In genomic region chr11:119389611-119390254, GRCh38 we compare ENCODE assay signal across 8 cellular contexts. TPM values are rescaled to one million over a fixed set of nuclear protein-coding genes. Genes with fewer than 3 reads are reported as not detected.
DNase-seq lines count a peak whose midpoint lies in the region; ATAC-seq and TF ChIP-seq lines count a peak whose summit lies in the region.
"Had no signal": no experiment of that assay in that cellular context is flagged by ENCODE, and none has a peak within 500 bp of the region (broad histone marks: within the 10 kb centered on the region; RNA-seq: fewer than 3 reads in every experiment).

No MANE protein-coding gene starts in this region.

- no peaks in the 10 kb centered on the region for H3F3A ChIP-seq in GM23248 (ENCODE audit: insufficient read depth)
- H3F3A ChIP-seq in PC-9 (ENCODE audit: insufficient read depth, low read depth) = peaks cover 7% of the 10 kb centered on the region

- H2AFZ ChIP-seq in GM23248 (no peak overlapping the region), PC-9 (no peak overlapping the region)

- H3K79me2 ChIP-seq in GM23248 (ENCODE audit: insufficient read depth) = no peaks in the 10 kb centered on the region
- no peaks in the 10 kb centered on the region for H3K79me2 ChIP-seq in PC-9 (ENCODE audit: low read depth)

- in situ Hi-C loops in GM23248 (cut with MboI) = no loop called here

- CTCF ChIA-PET in PC-9 (lab: Charles Lee) = no interaction called here

- no peak overlapping the region for H3K4me2 ChIP-seq in GM23248 (ENCODE audit: unreplicated experiment)
- H3K4me2 ChIP-seq in PC-9 = no peak overlapping the region

- DNase-seq in DMS53 treated with DMSO at 0.1 percent for 48 hours (lab: John Stamatoyannopoulos, UW; ENCODE audit: unreplicated experiment) = peak; percentile 76
- peak; percentile 22 for DNase-seq in GM23248
- DNase-seq in PC-9 = no peak
- peak in 1 of 2 donors; percentile 26 for DNase-seq in left colon
- DNase-seq in UCSD-AML1 (lab: John Stamatoyannopoulos, UW; ENCODE audit: unreplicated experiment) = no peak
- DNase-seq in left lung = no peak
- DNase-seq in Right ventricle myocardium inferior (ENCODE audit: missing footprints) = no peak

- peak; percentile 64 for ATAC-seq in left colon
- ATAC-seq in left lung = no peak
- no peak for ATAC-seq in Right ventricle myocardium inferior

- H3K4me1 ChIP-seq in GM23248 (ENCODE audit: insufficient read depth) = no peaks in the 10 kb centered on the region
- H3K4me1 ChIP-seq in PC-9 (replicated peaks; ENCODE audit: insufficient read depth) = no peaks in the 10 kb centered on the region
- no peaks in the 10 kb centered on the region for H3K4me1 ChIP-seq in left lung

- H3K27me3 ChIP-seq in GM23248 (replicated peaks; ENCODE audit: insufficient read depth) (peaks cover 4% of the 10 kb centered on the region; the same call in 1 of the 2 replicates), PC-9 (ENCODE audit: insufficient read depth, low read depth) (no peaks in the 10 kb centered on the region), left lung (peaks cover 0 to 3% of the 10 kb centered on the region in 2 donors)

- H3K4me3 ChIP-seq in GM23248 (no peak overlapping the region), PC-9 (no peak overlapping the region), left lung (no peak overlapping the region)

- TF ChIP-seq CTCF in PC-9 (conservative IDR thresholded peaks at IDR 0.05) (peak; percentile 46), left lung (IDR thresholded peaks at IDR 0.05) (no peak)

- no peaks in the 10 kb centered on the region for H3K9me2 ChIP-seq in GM23248 (ENCODE audit: insufficient read depth)
- no peaks in the 10 kb centered on the region for H3K9me2 ChIP-seq in PC-9 (ENCODE audit: insufficient read depth)

- no peak overlapping the region for H3K9ac ChIP-seq in GM23248

- 74% methylated on average over 5 of the region's 5 CpGs for WGBS in GM23248 (ENCODE audit: low coverage in 1 of 2, low lambda C conversion rate in 2 of 2, missing lambda C conversion rate in 2 of 2), 2 experiments

- H3K27ac ChIP-seq in GM23248 (no peak overlapping the region), PC-9 (no peak overlapping the region), left lung (no peak overlapping the region)

- no peaks in the 10 kb centered on the region for H3K36me3 ChIP-seq in GM23248 (ENCODE audit: low read depth)
- no peaks in the 10 kb centered on the region for H3K36me3 ChIP-seq in PC-9 (ENCODE audit: low read depth)
- no peaks in the 10 kb centered on the region for H3K36me3 ChIP-seq in left lung

- POLR2A ChIA-PET in PC-9 (lab: Charles Lee; ENCODE audit: unreplicated experiment) = no interaction called here

- BruUV-seq in PC-9 (replicated peaks; lab: Mats Ljungman, UMichigan) = no TSS peak

- H3K9me3 ChIP-seq in GM23248 (ENCODE audit: low read depth) (no peaks in the 10 kb centered on the region), PC-9 (ENCODE audit: insufficient read depth, low read depth) (no peaks in the 10 kb centered on the region), left lung (no peaks in the 10 kb centered on the region)

- no peaks in the 10 kb centered on the region for H4K20me1 ChIP-seq in GM23248 (ENCODE audit: insufficient read depth)
- no peaks in the 10 kb centered on the region for H4K20me1 ChIP-seq in PC-9 (ENCODE audit: insufficient read depth)

- intact Hi-C loops in PC-9 (cut with micrococcal nuclease; ENCODE audit: unreplicated experiment) (no loop called here), left colon (cut with DNase I, micrococcal nuclease) (no loop called here), left lung (cut with DNase I) (no loop called here), Right ventricle myocardium inferior (cut with DNase I) (loop anchor here (10.0 kb wide), 1 partner anchor 85 kb away; no protein-coding TSS in a partner anchor)

RNA-seq across cellular contexts. Expression of gene USP2, which starts 8.2 kb away (rescaled TPM):
- not detected in 2 replicates for total RNA-seq in GM23248 (2014; rRNA removed; shearing (Covaris generic))
- polyA plus RNA-seq in GM23248 (2016; fragmentation: Nextera tagmentation; extraction: Ambion mirVana) = 0.30 and 0.33 TPM in 2 replicates
- total RNA-seq in PC-9 (2021) (2.1 and 2.7 TPM in 2 replicates), left colon (10 to 100 TPM; 26.0 to 63.6 TPM), left lung (1 to 10 TPM; 2.6 to 3.7 TPM), Right ventricle myocardium inferior (140 TPM)

RNA-seq across cellular contexts. Expression of gene THY1, which starts 33.2 kb away (rescaled TPM):
- 1,197 and 1,694 TPM in 2 replicates for total RNA-seq in GM23248 (2014; rRNA removed; shearing (Covaris generic))
- 1,640 and 1,703 TPM in 2 replicates for polyA plus RNA-seq in GM23248 (2016; fragmentation: Nextera tagmentation; extraction: Ambion mirVana)
- not detected in 2 replicates for total RNA-seq in PC-9 (2021)
- 1 to 10 TPM; 1.8 to 6.4 TPM for total RNA-seq in left colon
- 100 to 1,000 TPM in 1 of 2 donors, 10 to 100 TPM in 1; 46.6 to 130 TPM for total RNA-seq in left lung
- 1.8 TPM for total RNA-seq in Right ventricle myocardium inferior
- total RNA-seq: pulmonary artery endothelial cell had no signal

RNA-seq across cellular contexts. Expression of gene MFRP, which starts 43.2 kb away (rescaled TPM):
- total RNA-seq in GM23248 (2014; rRNA removed; shearing (Covaris generic)) = 0.13 TPM in 1 of 2 replicates, not detected in the other
- polyA plus RNA-seq in GM23248 (2016; fragmentation: Nextera tagmentation; extraction: Ambion mirVana) = not detected in 2 replicates
- total RNA-seq in PC-9 (2021) (not detected in 2 replicates), left colon (not detected), left lung (not detected), Right ventricle myocardium inferior (not detected)
- total RNA-seq: pulmonary artery endothelial cell had no signal

RNA-seq across cellular contexts. Expression of gene C1QTNF5, which starts 49.0 kb away (rescaled TPM):
- 23.4 and 27.9 TPM in 2 replicates for total RNA-seq in GM23248 (2014; rRNA removed; shearing (Covaris generic))
- 4.5 and 6.2 TPM in 2 replicates for polyA plus RNA-seq in GM23248 (2016; fragmentation: Nextera tagmentation; extraction: Ambion mirVana)
- total RNA-seq in PC-9 (2021) (not detected in 2 replicates), left colon (1 to 10 TPM; 6.9 to 9.3 TPM), left lung (10 to 100 TPM; 20.0 to 33.3 TPM), Right ventricle myocardium inferior (17.5 TPM)

RNA-seq across cellular contexts. Expression of gene RNF26, which starts 55.4 kb away (rescaled TPM):
- total RNA-seq in GM23248 (2014; rRNA removed; shearing (Covaris generic)) = 6.4 and 8.0 TPM in 2 replicates
- polyA plus RNA-seq in GM23248 (2016; fragmentation: Nextera tagmentation; extraction: Ambion mirVana) = 49.5 and 53.1 TPM in 2 replicates
- total RNA-seq in PC-9 (2021) (55.0 and 64.3 TPM in 2 replicates), left colon (10 to 100 TPM; 19.9 to 24.0 TPM), left lung (10 to 100 TPM; 22.0 to 28.3 TPM), Right ventricle myocardium inferior (13.1 TPM)

Comparison
In these comparisons a context has a peak if more than half of its experiments do, and no peak if none do; other contexts are left out.
1. DNase-seq: peak in DMS53 treated with DMSO at 0.1 percent for 48 hours (single experiment) and GM23248 (single experiment); none in PC-9 (0 of 2), UCSD-AML1 (single experiment), left lung (0 of 2) and Right ventricle myocardium inferior (single experiment).